Comparison of ENCODE assay signal across 12 cellular contexts in the genomic region with DNA sequence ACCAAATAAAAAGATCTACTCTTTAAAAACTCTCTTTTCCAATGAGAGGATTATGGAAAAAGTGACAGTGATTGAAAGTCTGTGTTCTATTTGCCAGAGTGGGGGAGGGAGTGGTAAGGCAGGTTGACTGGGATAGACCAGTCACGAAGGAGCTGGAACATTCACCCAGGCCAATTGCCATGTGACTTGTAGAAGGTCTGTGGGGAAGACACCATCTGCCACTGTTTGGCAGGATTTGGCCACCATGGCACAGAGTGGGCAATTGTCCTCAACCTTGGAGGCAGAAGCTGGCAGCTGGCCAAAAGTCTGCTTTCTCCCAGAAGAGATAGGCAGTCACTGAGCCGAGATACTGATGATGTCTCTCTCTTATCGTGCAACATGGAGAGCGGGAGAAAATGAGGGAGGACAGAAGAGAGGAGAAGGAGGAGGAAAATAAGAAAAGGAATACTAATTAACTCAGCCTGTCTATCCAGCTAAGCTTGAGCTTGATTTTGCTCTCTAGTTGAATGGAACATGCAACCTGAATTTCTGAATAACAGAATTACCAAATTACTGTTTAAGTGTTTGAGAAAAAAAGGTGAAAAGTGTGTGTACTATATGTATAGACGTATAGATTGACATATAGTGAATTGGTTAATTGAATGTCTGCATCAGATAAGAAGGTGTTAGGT.
DNase-seq lines count a peak whose midpoint lies in the region; ATAC-seq and TF ChIP-seq lines count a peak whose summit lies in the region.
"Had no signal": no experiment of that assay in that cellular context is flagged by ENCODE, and none has a peak within 500 bp of the region (broad histone marks: within the 10 kb centered on the region; RNA-seq: fewer than 3 reads in every experiment).

No MANE protein-coding gene starts in this region.

- H2AFZ ChIP-seq in neuronal stem cell (ENCODE audit: low read length): no peak overlapping the region
- no peak overlapping the region for H2AFZ ChIP-seq in PC-9

- no peak overlapping the region for H3K14ac ChIP-seq in neuronal stem cell (ENCODE audit: low read length)

- H3K9me3 ChIP-seq in neuronal stem cell (replicated peaks in 1 of 2; ENCODE audit: control insufficient read depth in 2 of 2, insufficient read depth in 1 of 2, low read depth in 1 of 2, low read length in 2 of 2) (no peaks in the 10 kb centered on the region), PC-9 (ENCODE audit: insufficient read depth, low read depth) (no peaks in the 10 kb centered on the region)

- H4K91ac ChIP-seq in neuronal stem cell (ENCODE audit: low read depth, low read length, poor library complexity): no peak overlapping the region

- H3K4me1 ChIP-seq in neuronal stem cell (ENCODE audit: control insufficient read depth in 2 of 2, insufficient read depth in 1 of 2, low read depth in 1 of 2, low read length in 2 of 2) (peaks cover 0 to 2% of the 10 kb centered on the region in 2 donors), PC-9 (replicated peaks; ENCODE audit: insufficient read depth) (no peaks in the 10 kb centered on the region)

- H3K27ac ChIP-seq in neuronal stem cell (replicated peaks; ENCODE audit: low read length) (no peak overlapping the region), PC-9 (no peak overlapping the region)
- H3K27ac ChIP-seq: C4-2B had no signal

- BruUV-seq in PC-9 (replicated peaks; lab: Mats Ljungman, UMichigan): no TSS peak

- ATAC-seq in GM21717 (IDR thresholded peaks at IDR 0.05; ENCODE audit: unreplicated experiment): no peak
- no peak for ATAC-seq in GM18502 (IDR thresholded peaks at IDR 0.05; ENCODE audit: poor library complexity, unreplicated experiment)
- ATAC-seq: activated naive CD8-positive, alpha-beta T cell treated with anti-CD3 and anti-CD28 coated beads, Interleukin-2, amount 50 U/mL, for 24 hours had no signal

- POLR2A ChIA-PET in PC-9 (lab: Charles Lee; ENCODE audit: unreplicated experiment): no interaction called here

- H4K8ac ChIP-seq in neuronal stem cell (ENCODE audit: low read depth, low read length): no peak overlapping the region

- no peak for TF ChIP-seq CTCF in PC-9 (conservative IDR thresholded peaks at IDR 0.05)

- no peak overlapping the region for H2BK5ac ChIP-seq in neuronal stem cell (ENCODE audit: low read length)

- no peak overlapping the region for H3K4me3 ChIP-seq in neuronal stem cell (ENCODE audit: low read length in 2 of 2)
- H3K4me3 ChIP-seq in PC-9: no peak overlapping the region

- no peaks in the 10 kb centered on the region for H3F3A ChIP-seq in PC-9 (ENCODE audit: insufficient read depth, low read depth)

- intact Hi-C loops in PC-9 (cut with micrococcal nuclease; ENCODE audit: unreplicated experiment): loop anchor here (10.0 kb wide), 1 partner anchor 267 kb away; the partner anchor contains the start of gene ARHGAP24

- peak overlapping the region; percentile 84 for H2BK12ac ChIP-seq in neuronal stem cell (ENCODE audit: low read length)

- no peaks in the 10 kb centered on the region for H3K79me2 ChIP-seq in PC-9 (ENCODE audit: low read depth)

- no peak overlapping the region for H3K23ac ChIP-seq in neuronal stem cell (ENCODE audit: low read depth, low read length, poor library complexity)

- H2BK15ac ChIP-seq in neuronal stem cell (ENCODE audit: low read length): no peak overlapping the region

- H3K4me2 ChIP-seq in neuronal stem cell (ENCODE audit: insufficient read depth, low read length, poor library complexity, severe bottlenecking) (no peak overlapping the region), PC-9 (no peak overlapping the region)

- peak overlapping the region; percentile 97 for H2AK5ac ChIP-seq in neuronal stem cell (ENCODE audit: low read depth, low read length)

- peak; percentile 85 for DNase-seq in DMS 273 (lab: John Stamatoyannopoulos, UW; ENCODE audit: unreplicated experiment)
- DNase-seq in NCI-H2196 (lab: John Stamatoyannopoulos, UW; ENCODE audit: unreplicated experiment): peak; percentile 28
- DNase-seq in cerebellum (ENCODE audit: low spot score): peak; percentile 84
- no peak for DNase-seq in neuronal stem cell (ENCODE audit: low spot score)
- no peak for DNase-seq in PC-9
- no peak for DNase-seq in activated CD8-positive, alpha-beta memory T cell treated with anti-CD3 and anti-CD28 coated beads for 24 hours
- DNase-seq: activated CD4-positive, alpha-beta T cell treated with anti-CD3 and anti-CD28 coated beads for 1 hour; activated naive CD8-positive, alpha-beta T cell treated with anti-CD3 and anti-CD28 coated beads, Interleukin-2, amount 50 U/mL, for 24 hours; GOT3 had no signal

- H3K36me3 ChIP-seq in neuronal stem cell (replicated peaks in 1 of 2; ENCODE audit: control insufficient read depth in 2 of 2, insufficient read depth in 2 of 2, low read length in 2 of 2) (no peaks in the 10 kb centered on the region), PC-9 (ENCODE audit: low read depth) (no peaks in the 10 kb centered on the region)

- no peak overlapping the region for H2BK120ac ChIP-seq in neuronal stem cell (ENCODE audit: low read depth, low read length)

- H3K18ac ChIP-seq in neuronal stem cell (ENCODE audit: low read length): no peak overlapping the region

- no peaks in the 10 kb centered on the region for H3K79me1 ChIP-seq in neuronal stem cell (ENCODE audit: low read depth, low read length)

- no peak overlapping the region for H3K9ac ChIP-seq in neuronal stem cell (ENCODE audit: low read depth, low read length, poor library complexity)

- H3K27me3 ChIP-seq in neuronal stem cell (ENCODE audit: control insufficient read depth in 3 of 3, insufficient read depth in 3 of 3, low read depth in 1 of 3, low read length in 3 of 3) (no peaks in the 10 kb centered on the region), PC-9 (ENCODE audit: insufficient read depth, low read depth) (no peaks in the 10 kb centered on the region)

- CTCF ChIA-PET in PC-9 (lab: Charles Lee): no interaction called here

- H3K9me2 ChIP-seq in PC-9 (ENCODE audit: insufficient read depth): no peaks in the 10 kb centered on the region

- no peak overlapping the region for H3K4ac ChIP-seq in neuronal stem cell (ENCODE audit: low read length)

- 100% methylated on average over 1 of the region's 5 CpGs; no CpG with 5 or more reads in 1 of the 2 donors for WGBS in neuronal stem cell (ENCODE audit: extremely low coverage in 2 of 2, insufficient read length in 2 of 2, insufficient replicate concordance in 1 of 2), 2 donors

- H4K20me1 ChIP-seq in PC-9 (ENCODE audit: insufficient read depth): no peaks in the 10 kb centered on the region

Comparison
In these comparisons a context has a peak if more than half of its experiments do, and no peak if none do; other contexts are left out.
1. DNase-seq: peak in DMS 273 (single experiment), NCI-H2196 (single experiment) and cerebellum (single experiment); none in neuronal stem cell (single experiment), PC-9 (0 of 2) and activated CD8-positive, alpha-beta memory T cell treated with anti-CD3 and anti-CD28 coated beads for 24 hours (single experiment).